20 cellular contexts compared by ENCODE assay signal in the genomic region with DNA sequence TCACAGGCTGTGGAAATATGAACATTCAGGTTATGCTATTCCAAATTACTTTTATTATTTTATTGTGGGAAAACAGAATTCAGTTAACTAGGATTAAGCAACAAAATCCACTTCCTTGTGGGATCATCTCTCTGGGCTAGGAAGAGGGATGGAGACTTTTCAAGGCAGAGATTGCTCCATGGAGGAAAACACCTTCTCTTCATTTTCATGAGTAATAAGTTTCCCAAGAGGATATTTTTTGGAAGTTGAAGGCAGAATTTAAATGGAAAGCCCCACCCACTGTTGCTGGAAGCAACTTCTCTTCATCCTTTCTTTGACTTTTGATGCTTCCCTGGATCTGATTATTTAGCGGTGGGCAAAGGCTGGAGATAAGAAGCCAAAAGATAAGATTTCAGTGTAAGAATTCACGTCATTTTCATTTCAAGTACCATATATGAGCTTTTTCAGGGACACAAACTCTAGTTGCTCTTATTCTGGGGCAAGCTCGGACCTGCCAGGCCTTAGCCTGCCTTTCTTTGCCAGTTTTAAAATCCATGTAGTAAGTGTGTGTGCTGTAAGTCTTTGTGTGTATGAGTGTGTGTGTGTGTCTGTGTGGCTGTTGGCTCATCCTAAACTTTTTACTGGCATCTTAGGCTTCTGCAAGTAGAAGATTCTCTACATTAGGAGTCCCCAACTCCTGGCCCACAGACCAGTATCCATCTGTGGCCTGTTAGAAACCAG. TPM values are rescaled to one million over a fixed set of nuclear protein-coding genes. Genes with fewer than 3 reads are reported as not detected.
"Had no signal": no experiment of that assay in that cellular context is flagged by ENCODE, and none has a peak within 500 bp of the region (broad histone marks: within the 10 kb centered on the region; RNA-seq: fewer than 3 reads in every experiment).

No MANE protein-coding gene starts in this region.

- H3K27me3 ChIP-seq: left lung, testis, upper lobe of left lung had no signal

- H3K36me3 ChIP-seq: left lung, stomach, upper lobe of left lung had no signal

- H3K27ac ChIP-seq: left lung, parathyroid adenoma, stomach, testis, upper lobe of left lung had no signal

- H3K79me2 ChIP-seq: parathyroid adenoma had no signal

- H2AFZ ChIP-seq: parathyroid adenoma had no signal

- DNase-seq: activated CD4-positive, alpha-beta T cell treated with anti-CD3 and anti-CD28 coated beads, Interleukin-2, amount 50 U/mL, for 1 hour; activated naive CD4-positive, alpha-beta T cell treated with anti-CD3 and anti-CD28 coated beads for 36 hours; activated naive CD8-positive, alpha-beta T cell treated with anti-CD3 and anti-CD28 coated beads, Interleukin-2, amount 50 U/mL, for 24 hours; cortex of kidney; effector CD8-positive, alpha-beta T cell; hippocampal formation; kidney; left lung; naive B cell; stimulated activated CD4-positive, alpha-beta T cell treated with anti-CD3 and anti-CD28 coated beads, Interleukin-12 subunit alpha, Interleukin-12 subunit beta, amount 100 ng/mL, for 4 hours; stimulated activated CD4-positive, alpha-beta T cell treated with anti-CD3 and anti-CD28 coated beads, Interleukin-2, amount 100 ng/mL, for 24 hours; stomach; T-helper 9 cell; testis; upper lobe of left lung had no signal

- ATAC-seq: activated naive CD8-positive, alpha-beta T cell treated with anti-CD3 and anti-CD28 coated beads, Interleukin-2, amount 50 U/mL, for 24 hours; left lung had no signal

- H3K4me3 Mint-ChIP-seq: activated naive CD4-positive, alpha-beta T cell treated with anti-CD3 and anti-CD28 coated beads for 36 hours; activated naive CD8-positive, alpha-beta T cell treated with anti-CD3 and anti-CD28 coated beads, Interleukin-2, amount 50 U/mL, for 24 hours; naive B cell had no signal

- H3K27ac Mint-ChIP-seq: activated naive CD4-positive, alpha-beta T cell treated with anti-CD3 and anti-CD28 coated beads for 36 hours; activated naive CD8-positive, alpha-beta T cell treated with anti-CD3 and anti-CD28 coated beads, Interleukin-2, amount 50 U/mL, for 24 hours; activated T-helper 2 cell treated with anti-CD3 and anti-CD28 coated beads, Interferon-gamma antibody, Interleukin-2, Interleukin-4, amounts not matched to agents 10 μg/mL and 5 μg/mL and 100 μg/mL, durations not matched to agents 14 hours and 24 hours and 36 hours; naive B cell had no signal

- H3K4me1 ChIP-seq: parathyroid adenoma, testis had no signal

- H3K4me3 ChIP-seq: left lung, stomach, testis, upper lobe of left lung had no signal

- H3K9ac ChIP-seq: parathyroid adenoma had no signal

- H3K9me3 ChIP-seq: left lung, stomach, testis, upper lobe of left lung had no signal

- H3K9me3 Mint-ChIP-seq: activated naive CD4-positive, alpha-beta T cell treated with anti-CD3 and anti-CD28 coated beads for 36 hours; activated naive CD8-positive, alpha-beta T cell treated with anti-CD3 and anti-CD28 coated beads, Interleukin-2, amount 50 U/mL, for 24 hours; activated T-helper 2 cell treated with anti-CD3 and anti-CD28 coated beads, Interferon-gamma antibody, Interleukin-2, Interleukin-4, amounts not matched to agents 10 μg/mL and 5 μg/mL and 100 μg/mL, durations not matched to agents 14 hours and 24 hours and 36 hours had no signal

- H3K36me3 Mint-ChIP-seq: naive B cell had no signal

RNA-seq across cellular contexts. Expression of gene IL24, which starts 11.7 kb away (rescaled TPM):
- total RNA-seq: endothelial cell of umbilical vein, kidney, stomach, testis had no signal
- polyA plus RNA-seq: endothelial cell of umbilical vein had no signal

RNA-seq across cellular contexts. Expression of gene IL20, which starts 20.1 kb away (rescaled TPM):
- total RNA-seq: activated CD8-positive, alpha-beta memory T cell treated with anti-CD3 and anti-CD28 coated beads for 36 hours; activated T-helper 2 cell treated with anti-CD3 and anti-CD28 coated beads, Interferon-gamma antibody, Interleukin-2, Interleukin-4, amounts not matched to agents 10 μg/mL and 5 μg/mL and 100 μg/mL, durations not matched to agents 14 hours and 24 hours and 36 hours; endothelial cell of umbilical vein; kidney; left lung; mononuclear cell; stomach; upper lobe of left lung had no signal
- polyA plus RNA-seq: endothelial cell of umbilical vein had no signal

RNA-seq across cellular contexts. Expression of gene FCMR, which starts 36.2 kb away (rescaled TPM):
- total RNA-seq: endothelial cell of umbilical vein had no signal
- polyA plus RNA-seq: endothelial cell of umbilical vein had no signal
